Comparison of ENCODE assay signal across 1 cellular context in the genomic region with DNA sequence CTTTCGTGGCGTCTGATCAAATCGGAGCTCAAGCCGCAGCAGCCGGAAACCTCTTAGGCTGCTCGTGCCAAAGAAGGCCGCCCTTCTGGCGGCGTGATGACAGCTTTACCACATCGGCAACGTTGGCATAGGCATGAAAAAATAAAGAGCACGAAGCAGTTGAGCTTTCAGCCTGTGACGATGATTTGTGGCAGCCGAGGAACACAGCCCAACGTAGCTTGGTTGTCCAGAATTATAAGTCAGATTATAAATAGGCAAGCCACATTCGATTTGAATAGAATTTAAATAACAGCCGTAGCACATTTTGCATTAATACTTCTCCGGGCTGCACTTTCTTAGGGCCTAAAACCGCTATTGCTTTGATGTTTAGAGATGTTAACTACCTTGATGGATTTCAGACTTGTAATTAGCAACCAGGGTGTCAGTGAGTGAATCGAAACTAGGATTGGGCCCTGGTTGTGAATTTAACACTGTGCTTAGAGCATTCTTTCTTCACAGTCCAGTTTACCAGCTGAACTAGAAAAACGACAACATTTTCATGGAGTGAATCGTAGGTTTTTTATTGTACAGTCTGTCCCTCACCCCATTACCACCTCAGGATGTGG.
TF ChIP-seq lines count a peak whose summit lies in the region.

No MANE protein-coding gene starts in this region.

TF ChIP-seq in K562, 482 proteins besides CTCF, POLR2A, EP300 and RAD21 (continued from another document and continues in another):
- TF ChIP-seq KAT8 (IDR thresholded peaks at IDR 0.05; ENCODE audit: low read depth) = no peak
- 0 out of 4 replicates have a peak, but pooled peaks of 1 of the 2 experiments have one; percentile 28 for TF ChIP-seq TRIM24 (IDR thresholded peaks at IDR 0.05)
- TF ChIP-seq YY1 (IDR thresholded peaks at IDR 0.05; ENCODE audit: borderline replicate concordance in 1 of 3, control insufficient read depth in 1 of 3, extremely low read depth in 1 of 3, insufficient read depth in 3 of 3, insufficient read length in 1 of 3, insufficient replicate concordance in 2 of 3, low read depth in 1 of 3, low read length in 2 of 3) = peak in 1 of 3 experiments; percentile 65
- TF ChIP-seq, protein P1, sequence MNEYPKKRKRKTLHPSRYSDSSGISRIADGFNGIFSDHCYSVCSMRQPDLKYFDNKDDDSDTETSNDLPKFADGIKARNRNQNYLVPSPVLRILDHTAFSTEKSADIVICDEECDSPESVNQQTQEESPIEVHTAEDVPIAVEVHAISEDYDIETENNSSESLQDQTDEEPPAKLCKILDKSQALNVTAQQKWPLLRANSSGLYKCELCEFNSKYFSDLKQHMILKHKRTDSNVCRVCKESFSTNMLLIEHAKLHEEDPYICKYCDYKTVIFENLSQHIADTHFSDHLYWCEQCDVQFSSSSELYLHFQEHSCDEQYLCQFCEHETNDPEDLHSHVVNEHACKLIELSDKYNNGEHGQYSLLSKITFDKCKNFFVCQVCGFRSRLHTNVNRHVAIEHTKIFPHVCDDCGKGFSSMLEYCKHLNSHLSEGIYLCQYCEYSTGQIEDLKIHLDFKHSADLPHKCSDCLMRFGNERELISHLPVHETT (CRISPR knock-in tag; conservative IDR thresholded peaks at IDR 0.05 in 1 of 2, IDR thresholded peaks at IDR 0.05 in 1 of 2) = no peak
- TF ChIP-seq MYC (IDR thresholded peaks at IDR 0.05; ENCODE audit: low read depth, low read length) = peak; percentile 6; the same call in 1 of the 2 replicates
- TF ChIP-seq MYC (CRISPR knock-in tag; IDR thresholded peaks at IDR 0.05; ENCODE audit: borderline replicate concordance, low read depth) = no peak
- TF ChIP-seq GTF2B (IDR thresholded peaks at IDR 0.05; ENCODE audit: extremely low read depth, insufficient read length) = no peak
- peak; percentile 57 for TF ChIP-seq ZFX (CRISPR knock-in tag; IDR thresholded peaks at IDR 0.05)
- TF ChIP-seq, protein P2, sequence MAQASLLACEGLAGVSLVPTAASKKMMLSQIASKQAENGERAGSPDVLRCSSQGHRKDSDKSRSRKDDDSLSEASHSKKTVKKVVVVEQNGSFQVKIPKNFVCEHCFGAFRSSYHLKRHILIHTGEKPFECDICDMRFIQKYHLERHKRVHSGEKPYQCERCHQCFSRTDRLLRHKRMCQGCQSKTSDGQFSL (CRISPR knock-in tag; IDR thresholded peaks at IDR 0.05) = no peak
- TF ChIP-seq, protein P2 (tag; IDR thresholded peaks at IDR 0.05) = 0 out of 4 replicates have a peak, but pooled peaks of 1 of the 2 experiments have one; percentile 36
- TF ChIP-seq ZNF766 (CRISPR knock-in tag; conservative IDR thresholded peaks at IDR 0.05) = peak; percentile 92
- TF ChIP-seq POLR3G (IDR thresholded peaks at IDR 0.05; ENCODE audit: extremely low read depth, insufficient read length, insufficient replicate concordance) = no peak
- no peak for TF ChIP-seq ETV6 (IDR thresholded peaks at IDR 0.05; ENCODE audit: borderline replicate concordance in 1 of 2, low read depth in 2 of 2, low read length in 1 of 2)
- TF ChIP-seq ETV6 (CRISPR knock-in tag; IDR thresholded peaks at IDR 0.05; ENCODE audit: borderline replicate concordance) = no peak
- no peak for TF ChIP-seq PURB (CRISPR knock-in tag; IDR thresholded peaks at IDR 0.05; ENCODE audit: low read depth)
- no peak for TF ChIP-seq ZNF239 (CRISPR knock-in tag; IDR thresholded peaks at IDR 0.05)
- TF ChIP-seq, protein P3, sequence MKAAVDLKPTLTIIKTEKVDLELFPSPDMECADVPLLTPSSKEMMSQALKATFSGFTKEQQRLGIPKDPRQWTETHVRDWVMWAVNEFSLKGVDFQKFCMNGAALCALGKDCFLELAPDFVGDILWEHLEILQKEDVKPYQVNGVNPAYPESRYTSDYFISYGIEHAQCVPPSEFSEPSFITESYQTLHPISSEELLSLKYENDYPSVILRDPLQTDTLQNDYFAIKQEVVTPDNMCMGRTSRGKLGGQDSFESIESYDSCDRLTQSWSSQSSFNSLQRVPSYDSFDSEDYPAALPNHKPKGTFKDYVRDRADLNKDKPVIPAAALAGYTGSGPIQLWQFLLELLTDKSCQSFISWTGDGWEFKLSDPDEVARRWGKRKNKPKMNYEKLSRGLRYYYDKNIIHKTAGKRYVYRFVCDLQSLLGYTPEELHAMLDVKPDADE (conservative IDR thresholded peaks at IDR 0.05; ENCODE audit: control insufficient read depth, low read depth, low read length) = no peak
- no peak for TF ChIP-seq RBM17 (IDR thresholded peaks at IDR 0.05; ENCODE audit: borderline replicate concordance, low read depth, low read length)
- no peak for TF ChIP-seq CBFB (CRISPR knock-in tag; IDR thresholded peaks at IDR 0.05)
- TF ChIP-seq HMG20A (CRISPR knock-in tag; conservative IDR thresholded peaks at IDR 0.05) = no peak
- TF ChIP-seq SETDB1 (IDR thresholded peaks at IDR 0.05; ENCODE audit: low read length) = no peak
- 0 out of 4 replicates have a peak, but pooled peaks of 1 of the 2 experiments have one; percentile 28 for TF ChIP-seq RCOR1 (IDR thresholded peaks at IDR 0.05; ENCODE audit: borderline replicate concordance in 1 of 2, low read depth in 2 of 2, low read length in 2 of 2)
- no peak for TF ChIP-seq MAFG (tag; conservative IDR thresholded peaks at IDR 0.05)
- no peak for TF ChIP-seq RFX7 (CRISPR knock-in tag; IDR thresholded peaks at IDR 0.05)
- no peak for TF ChIP-seq HINFP (tag; conservative IDR thresholded peaks at IDR 0.05; ENCODE audit: low read depth)
- no peak for TF ChIP-seq IRF2 (CRISPR knock-in tag; IDR thresholded peaks at IDR 0.05)
- TF ChIP-seq NR2C2 (CRISPR knock-in tag; IDR thresholded peaks at IDR 0.05) = no peak
- TF ChIP-seq NR2C2 (tag; IDR thresholded peaks at IDR 0.05) = peak; percentile 60
- peak in 1 of 2 experiments; percentile 71; a peak in 1 of 4 replicates for TF ChIP-seq MAZ (CRISPR knock-in tag; conservative IDR thresholded peaks at IDR 0.05 in 1 of 2, IDR thresholded peaks at IDR 0.05 in 1 of 2)
- TF ChIP-seq CXXC5 (CRISPR knock-in tag; IDR thresholded peaks at IDR 0.05) = peak; percentile 34
- peak; percentile 89 for TF ChIP-seq MEIS2 (IDR thresholded peaks at IDR 0.05; ENCODE audit: partially characterized antibody)
- no peak for TF ChIP-seq GTF2E2 (tag; IDR thresholded peaks at IDR 0.05)
- TF ChIP-seq CREB3L1 (IDR thresholded peaks at IDR 0.05; ENCODE audit: borderline replicate concordance, low read depth) = peak; percentile 42; the same call in 1 of the 2 replicates
- no peak for TF ChIP-seq POLR2H (tag; IDR thresholded peaks at IDR 0.05; ENCODE audit: low read depth)
- TF ChIP-seq TBL1XR1 (IDR thresholded peaks at IDR 0.05; ENCODE audit: low read length in 2 of 2) = peak in 1 of 2 experiments; percentile 45; a peak in 2 of 4 replicates
- TF ChIP-seq, protein P4, sequence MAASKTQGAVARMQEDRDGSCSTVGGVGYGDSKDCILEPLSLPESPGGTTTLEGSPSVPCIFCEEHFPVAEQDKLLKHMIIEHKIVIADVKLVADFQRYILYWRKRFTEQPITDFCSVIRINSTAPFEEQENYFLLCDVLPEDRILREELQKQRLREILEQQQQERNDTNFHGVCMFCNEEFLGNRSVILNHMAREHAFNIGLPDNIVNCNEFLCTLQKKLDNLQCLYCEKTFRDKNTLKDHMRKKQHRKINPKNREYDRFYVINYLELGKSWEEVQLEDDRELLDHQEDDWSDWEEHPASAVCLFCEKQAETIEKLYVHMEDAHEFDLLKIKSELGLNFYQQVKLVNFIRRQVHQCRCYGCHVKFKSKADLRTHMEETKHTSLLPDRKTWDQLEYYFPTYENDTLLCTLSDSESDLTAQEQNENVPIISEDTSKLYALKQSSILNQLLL (CRISPR knock-in tag; IDR thresholded peaks at IDR 0.05; ENCODE audit: borderline replicate concordance) = no peak
- no peak for TF ChIP-seq ZNF184 (CRISPR knock-in tag; IDR thresholded peaks at IDR 0.05)
- TF ChIP-seq PPARD (CRISPR knock-in tag; IDR thresholded peaks at IDR 0.05) = no peak
- TF ChIP-seq NCOA1 (IDR thresholded peaks at IDR 0.05; ENCODE audit: low read depth) = no peak
- TF ChIP-seq CCAR2 (IDR thresholded peaks at IDR 0.05; ENCODE audit: low read depth, low read length) = no peak
- TF ChIP-seq ZNF431 (CRISPR knock-in tag; IDR thresholded peaks at IDR 0.05) = no peak
- no peak for TF ChIP-seq PBX2 (CRISPR knock-in tag; IDR thresholded peaks at IDR 0.05; ENCODE audit: low read depth)
- TF ChIP-seq PBX2 (tag; conservative IDR thresholded peaks at IDR 0.05; ENCODE audit: low read depth) = peak; percentile 81
- TF ChIP-seq KAT7 (CRISPR knock-in tag; IDR thresholded peaks at IDR 0.05; ENCODE audit: borderline replicate concordance) = peak; percentile 94; the same call in 1 of the 2 replicates
